In the genomic region with DNA sequence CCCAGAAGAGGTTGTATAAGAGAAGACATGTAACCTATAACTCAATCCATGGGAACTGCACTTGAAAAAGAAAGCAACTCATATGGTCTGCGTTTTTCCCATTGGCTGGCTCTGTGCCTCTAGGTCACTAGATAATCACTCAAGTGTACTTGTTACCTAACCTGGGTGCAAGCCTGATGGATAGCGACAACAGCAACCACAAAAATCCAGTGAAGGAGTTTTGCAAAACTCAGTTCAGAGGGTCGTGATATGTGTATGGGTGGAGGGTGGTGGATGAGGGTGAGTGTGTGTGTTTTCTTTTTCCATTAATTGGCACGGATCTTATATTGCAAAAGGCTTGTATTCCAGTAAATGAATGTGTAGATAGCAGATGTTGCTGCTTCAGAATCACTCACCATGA, we compare ENCODE assay signal across 15 cellular contexts.
DNase-seq lines count a peak whose midpoint lies in the region; ATAC-seq and TF ChIP-seq lines count a peak whose summit lies in the region.
"Had no signal": no experiment of that assay in that cellular context is flagged by ENCODE, and none has a peak within 500 bp of the region (broad histone marks: within the 10 kb centered on the region; RNA-seq: fewer than 3 reads in every experiment).

No MANE protein-coding gene starts in this region.

- DNase-seq in AG04450 (ENCODE audit: low read depth, low spot score) = peak; percentile 74
- DNase-seq in HFFc6 = no peak
- no peak for DNase-seq in WTC11 (ENCODE audit: low spot score)
- peak; percentile 38 for DNase-seq in fibroblast of pulmonary artery (ENCODE audit: low read depth)
- no peak for DNase-seq in NCI-H2227 (lab: John Stamatoyannopoulos, UW; ENCODE audit: unreplicated experiment)
- DNase-seq in NK-92 (lab: John Stamatoyannopoulos, UW; ENCODE audit: unreplicated experiment) = no peak
- DNase-seq: Kasumi-1, MV-4-11, NCI-H1417 treated with DMSO at 0.1 percent for 48 hours, NCI-H2029 treated with DMSO at 0.1 percent for 48 hours, NCI-H345, NCI-H526 treated with DMSO at 0.1 percent for 48 hours had no signal

- no peak overlapping the region for H3K27ac Mint-ChIP-seq in HFFc6
- H3K27ac Mint-ChIP-seq in WTC11 = no peak overlapping the region

- H3K4me3 Mint-ChIP-seq in HFFc6 (peak overlapping the region; percentile 3; the same call in 1 of the 2 replicates), WTC11 (no peak overlapping the region)

- H3K9me3 Mint-ChIP-seq in HFFc6 (no peaks in the 10 kb centered on the region), WTC11 (peaks cover 37% of the 10 kb centered on the region)

- no peaks in the 10 kb centered on the region for H3K27me3 ChIP-seq in AG04450 (ENCODE audit: control insufficient read depth, insufficient read depth, low read length)
- H3K27me3 ChIP-seq: BLaER1 treated with 17β-estradiol and CSF1 and Interleukin-3, amounts not matched to agents 10 nM and 100 nM had no signal

- peak overlapping the region; percentile 42 for H3K27ac ChIP-seq in AG04450 (ENCODE audit: low read depth, low read length)
- H3K27ac ChIP-seq: BLaER1 treated with 17β-estradiol and CSF1 and Interleukin-3, amounts not matched to agents 10 nM and 100 nM had no signal

- H3K4me3 ChIP-seq in AG04450 (ENCODE audit: low read depth, low read length) = peak overlapping the region; percentile 39
- no peak overlapping the region for H3K4me3 ChIP-seq in fibroblast of pulmonary artery (replicated peaks; ENCODE audit: low read depth, low read length)
- H3K4me3 ChIP-seq: BLaER1 treated with 17β-estradiol and CSF1 and Interleukin-3, amounts not matched to agents 10 nM and 100 nM had no signal

- no peaks in the 10 kb centered on the region for H3K9me3 ChIP-seq in AG04450 (ENCODE audit: control insufficient read depth, insufficient read depth, low read length)
- H3K9me3 ChIP-seq: BLaER1 treated with 17β-estradiol and CSF1 and Interleukin-3, amounts not matched to agents 10 nM and 100 nM had no signal

- H3K27me3 Mint-ChIP-seq in HFFc6 (ENCODE audit: insufficient read depth) (0 out of 2 replicates have a peak, but pooled peaks cover 2% of the 10 kb centered on the region), WTC11 (ENCODE audit: low read depth) (peaks cover 13% of the 10 kb centered on the region)

- CTCF ChIA-PET in AG04450 (lab: Charles Lee) (no interaction called here), WTC11 (lab: Charles Lee) (no interaction called here)

- H3K4me1 Mint-ChIP-seq in HFFc6 (ENCODE audit: low read depth) = no peaks in the 10 kb centered on the region; the same call in 1 of the 2 replicates
- H3K4me1 Mint-ChIP-seq in WTC11 = peaks cover 36% of the 10 kb centered on the region

- POLR2A ChIA-PET in AG04450 (lab: Yijun Ruan, JAX) (no interaction called here), WTC11 (lab: Charles Lee) (no interaction called here)

- no peaks in the 10 kb centered on the region for H3K36me3 Mint-ChIP-seq in HFFc6 (ENCODE audit: low read depth)
- H3K36me3 Mint-ChIP-seq in WTC11 = peaks cover 74% of the 10 kb centered on the region

- TF ChIP-seq CTCF in AG04450 (IDR thresholded peaks at IDR 0.05; ENCODE audit: low read depth, low read length) (no peak), HFFc6 (IDR thresholded peaks at IDR 0.05) (no peak), WTC11 (IDR thresholded peaks at IDR 0.05) (no peak), fibroblast of pulmonary artery (IDR thresholded peaks at IDR 0.05; ENCODE audit: low read length, missing control alignments) (no peak)

- ATAC-seq in WTC11 = no peak
- ATAC-seq in HG02571 (IDR thresholded peaks at IDR 0.05; ENCODE audit: unreplicated experiment) = no peak
- no peak for ATAC-seq in HG02884 (IDR thresholded peaks at IDR 0.05; ENCODE audit: unreplicated experiment)

TF ChIP-seq in WTC11, 78 proteins besides CTCF, POLR2A, EP300 and RAD21 (continues in another document):
- TF ChIP-seq ESRRA (CRISPR knock-in tag; IDR thresholded peaks at IDR 0.05; ENCODE audit: borderline replicate concordance) (no peak), NFYB (CRISPR knock-in tag; conservative IDR thresholded peaks at IDR 0.05; ENCODE audit: low read depth) (no peak), GTF2I (CRISPR knock-in tag; conservative IDR thresholded peaks at IDR 0.05) (no peak), ZNF671 (CRISPR knock-in tag; IDR thresholded peaks at IDR 0.05) (peak; percentile 73), MYBL2 (CRISPR knock-in tag; IDR thresholded peaks at IDR 0.05) (no peak), EMX1 (CRISPR knock-in tag; IDR thresholded peaks at IDR 0.05) (peak; percentile 91; the same call in 1 of the 2 replicates), JUN (CRISPR knock-in tag; IDR thresholded peaks at IDR 0.05) (no peak), ZNF121 (CRISPR knock-in tag; IDR thresholded peaks at IDR 0.05) (no peak), SP1 (CRISPR knock-in tag; conservative IDR thresholded peaks at IDR 0.05) (no peak), IRF2 (CRISPR knock-in tag; IDR thresholded peaks at IDR 0.05; ENCODE audit: borderline replicate concordance, low read depth) (no peak), NFATC4 (CRISPR knock-in tag; IDR thresholded peaks at IDR 0.05) (peak; percentile 15; the same call in 1 of the 2 replicates)
- TF ChIP-seq, protein P1, sequence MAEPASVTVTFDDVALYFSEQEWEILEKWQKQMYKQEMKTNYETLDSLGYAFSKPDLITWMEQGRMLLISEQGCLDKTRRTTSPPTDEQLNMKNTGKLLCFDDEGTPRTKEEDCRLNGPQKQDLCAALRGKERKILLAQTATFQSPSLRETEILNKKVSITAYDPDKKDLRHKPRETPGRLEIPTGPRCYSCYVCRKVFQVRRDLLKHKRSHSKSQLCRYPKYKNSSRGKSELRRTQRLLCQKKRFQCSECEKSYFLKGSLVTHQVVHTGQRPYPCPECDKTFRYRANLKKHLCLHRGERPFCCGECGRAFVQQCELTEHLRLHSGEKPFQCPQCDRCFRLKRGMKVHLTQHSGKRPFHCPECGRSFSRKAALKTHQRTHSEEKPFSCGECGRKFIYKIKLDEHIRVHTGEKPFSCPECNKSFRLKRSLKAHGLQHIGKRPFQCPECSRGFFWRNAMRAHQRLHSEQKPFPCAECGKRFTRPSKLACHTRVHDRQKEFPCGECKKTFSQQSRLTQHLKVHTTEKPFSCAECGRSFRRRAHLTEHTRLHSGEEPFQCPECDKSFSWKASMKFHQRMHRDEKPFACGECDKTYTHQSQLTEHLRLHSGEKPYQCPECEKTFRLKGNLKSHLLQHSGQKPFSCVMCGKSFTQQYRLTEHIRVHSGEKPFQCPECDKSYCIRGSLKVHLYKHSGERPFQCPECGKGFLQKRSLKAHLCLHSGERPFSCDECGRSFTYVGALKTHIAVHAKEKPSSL (CRISPR knock-in tag; conservative IDR thresholded peaks at IDR 0.05) = 0 out of 2 replicates have a peak, but pooled peaks have one; percentile 21
- TF ChIP-seq, protein P2, sequence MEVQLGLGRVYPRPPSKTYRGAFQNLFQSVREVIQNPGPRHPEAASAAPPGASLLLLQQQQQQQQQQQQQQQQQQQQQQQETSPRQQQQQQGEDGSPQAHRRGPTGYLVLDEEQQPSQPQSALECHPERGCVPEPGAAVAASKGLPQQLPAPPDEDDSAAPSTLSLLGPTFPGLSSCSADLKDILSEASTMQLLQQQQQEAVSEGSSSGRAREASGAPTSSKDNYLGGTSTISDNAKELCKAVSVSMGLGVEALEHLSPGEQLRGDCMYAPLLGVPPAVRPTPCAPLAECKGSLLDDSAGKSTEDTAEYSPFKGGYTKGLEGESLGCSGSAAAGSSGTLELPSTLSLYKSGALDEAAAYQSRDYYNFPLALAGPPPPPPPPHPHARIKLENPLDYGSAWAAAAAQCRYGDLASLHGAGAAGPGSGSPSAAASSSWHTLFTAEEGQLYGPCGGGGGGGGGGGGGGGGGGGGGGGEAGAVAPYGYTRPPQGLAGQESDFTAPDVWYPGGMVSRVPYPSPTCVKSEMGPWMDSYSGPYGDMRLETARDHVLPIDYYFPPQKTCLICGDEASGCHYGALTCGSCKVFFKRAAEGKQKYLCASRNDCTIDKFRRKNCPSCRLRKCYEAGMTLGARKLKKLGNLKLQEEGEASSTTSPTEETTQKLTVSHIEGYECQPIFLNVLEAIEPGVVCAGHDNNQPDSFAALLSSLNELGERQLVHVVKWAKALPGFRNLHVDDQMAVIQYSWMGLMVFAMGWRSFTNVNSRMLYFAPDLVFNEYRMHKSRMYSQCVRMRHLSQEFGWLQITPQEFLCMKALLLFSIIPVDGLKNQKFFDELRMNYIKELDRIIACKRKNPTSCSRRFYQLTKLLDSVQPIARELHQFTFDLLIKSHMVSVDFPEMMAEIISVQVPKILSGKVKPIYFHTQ (CRISPR knock-in tag; IDR thresholded peaks at IDR 0.05) = peak; percentile 12; the same call in 1 of the 2 replicates
- TF ChIP-seq, protein P3, sequence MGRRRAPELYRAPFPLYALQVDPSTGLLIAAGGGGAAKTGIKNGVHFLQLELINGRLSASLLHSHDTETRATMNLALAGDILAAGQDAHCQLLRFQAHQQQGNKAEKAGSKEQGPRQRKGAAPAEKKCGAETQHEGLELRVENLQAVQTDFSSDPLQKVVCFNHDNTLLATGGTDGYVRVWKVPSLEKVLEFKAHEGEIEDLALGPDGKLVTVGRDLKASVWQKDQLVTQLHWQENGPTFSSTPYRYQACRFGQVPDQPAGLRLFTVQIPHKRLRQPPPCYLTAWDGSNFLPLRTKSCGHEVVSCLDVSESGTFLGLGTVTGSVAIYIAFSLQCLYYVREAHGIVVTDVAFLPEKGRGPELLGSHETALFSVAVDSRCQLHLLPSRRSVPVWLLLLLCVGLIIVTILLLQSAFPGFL (CRISPR knock-in tag; IDR thresholded peaks at IDR 0.05; ENCODE audit: borderline replicate concordance) = no peak
- TF ChIP-seq, protein P4, sequence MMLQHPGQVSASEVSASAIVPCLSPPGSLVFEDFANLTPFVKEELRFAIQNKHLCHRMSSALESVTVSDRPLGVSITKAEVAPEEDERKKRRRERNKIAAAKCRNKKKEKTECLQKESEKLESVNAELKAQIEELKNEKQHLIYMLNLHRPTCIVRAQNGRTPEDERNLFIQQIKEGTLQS (CRISPR knock-in tag; conservative IDR thresholded peaks at IDR 0.05) = no peak
- TF ChIP-seq, protein P5, sequence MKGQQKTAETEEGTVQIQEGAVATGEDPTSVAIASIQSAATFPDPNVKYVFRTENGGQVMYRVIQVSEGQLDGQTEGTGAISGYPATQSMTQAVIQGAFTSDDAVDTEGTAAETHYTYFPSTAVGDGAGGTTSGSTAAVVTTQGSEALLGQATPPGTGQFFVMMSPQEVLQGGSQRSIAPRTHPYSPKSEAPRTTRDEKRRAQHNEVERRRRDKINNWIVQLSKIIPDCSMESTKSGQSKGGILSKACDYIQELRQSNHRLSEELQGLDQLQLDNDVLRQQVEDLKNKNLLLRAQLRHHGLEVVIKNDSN (CRISPR knock-in tag; IDR thresholded peaks at IDR 0.05) = no peak

Comparison
In these comparisons a context has a peak if more than half of its experiments do, and no peak if none do; other contexts are left out.
1. DNase-seq: peak in AG04450 (single experiment) and fibroblast of pulmonary artery (single experiment); none in HFFc6 (single experiment), WTC11 (single experiment), NCI-H2227 (single experiment) and NK-92 (single experiment).